ENCODE assay signal across 1 cellular context in genomic region chr7:24717694-24718320, GRCh38.
TF ChIP-seq lines count a peak whose summit lies in the region.

No MANE protein-coding gene starts in this region.

TF ChIP-seq in IMR-90, 13 proteins besides CTCF, POLR2A, EP300 and RAD21:
- TF ChIP-seq FOS (IDR thresholded peaks at IDR 0.05; ENCODE audit: low read depth, low read length) = no peak
- no peak for TF ChIP-seq MAFK (IDR thresholded peaks at IDR 0.05; ENCODE audit: low read depth, low read length)
- TF ChIP-seq CEBPB (IDR thresholded peaks at IDR 0.05; ENCODE audit: low read depth, low read length) = no peak
